25 cellular contexts compared by ENCODE assay signal in the genomic region with DNA sequence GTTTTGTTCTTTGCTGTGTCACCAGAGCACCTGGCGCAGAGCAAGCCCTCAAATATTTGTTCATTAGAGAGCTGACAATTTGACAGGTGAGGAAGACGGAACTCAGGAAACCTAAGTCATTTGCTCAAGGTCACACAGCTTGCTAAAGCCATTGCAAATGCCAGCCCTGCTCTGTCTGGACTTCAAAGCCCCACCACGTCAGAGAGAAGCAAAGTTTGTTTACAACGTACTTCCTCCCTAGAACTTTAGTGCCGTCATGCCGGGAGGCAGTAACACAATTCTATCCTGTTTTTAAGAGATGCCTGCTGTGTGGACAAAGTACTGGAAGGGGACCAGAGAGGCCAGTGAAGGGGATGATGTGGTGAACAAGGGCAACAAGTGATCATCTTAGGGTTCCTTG.
DNase-seq lines count a peak whose midpoint lies in the region; ATAC-seq and TF ChIP-seq lines count a peak whose summit lies in the region.
"Had no signal": no experiment of that assay in that cellular context is flagged by ENCODE, and none has a peak within 500 bp of the region (broad histone marks: within the 10 kb centered on the region; RNA-seq: fewer than 3 reads in every experiment).

No MANE protein-coding gene starts in this region.

- H3K27me3 ChIP-seq in left lung: peaks cover 0 to 29% of the 10 kb centered on the region in 2 donors
- H3K27me3 ChIP-seq in osteoblast (ENCODE audit: insufficient read depth, low read length): peaks cover 67% of the 10 kb centered on the region
- H3K27me3 ChIP-seq in breast epithelium: no peaks in the 10 kb centered on the region
- H3K27me3 ChIP-seq: colonic mucosa had no signal

- H3K27ac ChIP-seq in left lung: peak overlapping the region in 1 of 2 donors; percentile 57
- H3K27ac ChIP-seq in osteoblast (ENCODE audit: low read depth, low read length): no peak overlapping the region
- no peak overlapping the region for H3K27ac ChIP-seq in breast epithelium
- H3K27ac ChIP-seq: 22Rv1, colonic mucosa, HL-60, neural progenitor cell, prostate gland, suprapubic skin had no signal

- ATAC-seq in left lung: peak; percentile 1
- ATAC-seq: activated naive CD8-positive, alpha-beta T cell treated with anti-CD3 and anti-CD28 coated beads, Interleukin-2, amount 50 U/mL, for 24 hours; Right ventricle myocardium inferior had no signal

- H3K4me3 Mint-ChIP-seq in type B pancreatic cell: peak overlapping the region; percentile 77
- H3K4me3 Mint-ChIP-seq: activated CD4-positive, alpha-beta memory T cell treated with anti-CD3 and anti-CD28 coated beads for 36 hours; activated naive CD8-positive, alpha-beta T cell treated with anti-CD3 and anti-CD28 coated beads, Interleukin-2, amount 50 U/mL, for 24 hours; neural progenitor cell had no signal

- H3K79me2 ChIP-seq in osteoblast (ENCODE audit: insufficient read depth, low read length): no peaks in the 10 kb centered on the region

- DNase-seq in DMS53 (lab: John Stamatoyannopoulos, UW) (peak; percentile 58), DMS53 treated with DMSO at 0.1 percent for 48 hours (lab: John Stamatoyannopoulos, UW; ENCODE audit: unreplicated experiment) (no peak), SHP77 treated with DMSO at 0.1 percent for 48 hours (lab: John Stamatoyannopoulos, UW) (peak; percentile 11), left lung (no peak), type B pancreatic cell (ENCODE audit: extremely low spot score, unreplicated experiment) (no peak), osteoblast (ENCODE audit: insufficient read length, low spot score, missing footprints) (no peak), NCI-H524 (lab: John Stamatoyannopoulos, UW) (no peak), breast epithelium (ENCODE audit: low spot score in 2 of 2) (no peak)
- DNase-seq: activated CD4-positive, alpha-beta memory T cell treated with anti-CD3 and anti-CD28 coated beads for 36 hours; activated effector memory CD4-positive, alpha-beta T cell treated with anti-CD3 and anti-CD28 coated beads, Interleukin-2, amount 50 U/mL, for 16 hours; activated naive CD8-positive, alpha-beta T cell treated with anti-CD3 and anti-CD28 coated beads, Interleukin-2, amount 50 U/mL, for 24 hours; activated T-cell treated with anti-CD3 and anti-CD28 coated beads for 4 hours; colonic mucosa; DMS79; NCI-H1105 treated with DMSO at 0.1 percent for 48 hours; NCI-H2171; NCI-H82; OCI-M1; T-helper 9 cell had no signal

- H3K36me3 ChIP-seq in left lung (no peaks in the 10 kb centered on the region), osteoblast (ENCODE audit: insufficient read depth, low read length) (no peaks in the 10 kb centered on the region), breast epithelium (no peaks in the 10 kb centered on the region)
- H3K36me3 ChIP-seq: colonic mucosa, neural progenitor cell, prostate gland, suprapubic skin had no signal

- TF ChIP-seq POLR2A in breast epithelium (IDR thresholded peaks at IDR 0.05): no peak

- TF ChIP-seq CTCF in left lung (IDR thresholded peaks at IDR 0.05) (no peak), type B pancreatic cell (conservative IDR thresholded peaks at IDR 0.05) (no peak), osteoblast (IDR thresholded peaks at IDR 0.05; ENCODE audit: extremely low read depth, low read depth, low read length) (no peak), breast epithelium (IDR thresholded peaks at IDR 0.05) (no peak)

- H2AFZ ChIP-seq in osteoblast (ENCODE audit: low read length): no peak overlapping the region
- H2AFZ ChIP-seq: neural progenitor cell had no signal

- H3K4me2 ChIP-seq in osteoblast (ENCODE audit: insufficient read depth, low read length): no peak overlapping the region
- H3K4me2 ChIP-seq: neural progenitor cell had no signal

- H3K4me3 ChIP-seq in left lung (no peak overlapping the region), osteoblast (ENCODE audit: insufficient read depth, low read length) (no peak overlapping the region), breast epithelium (no peak overlapping the region)
- H3K4me3 ChIP-seq: colonic mucosa, neural progenitor cell, prostate gland, suprapubic skin had no signal

- H3K9me3 ChIP-seq in left lung (no peaks in the 10 kb centered on the region), osteoblast (ENCODE audit: low read depth, low read length) (no peaks in the 10 kb centered on the region), breast epithelium (no peaks in the 10 kb centered on the region)
- H3K9me3 ChIP-seq: colonic mucosa, prostate gland, suprapubic skin had no signal

- intact Hi-C loops in left lung (cut with DNase I): no loop called here
- intact Hi-C loops in breast epithelium (cut with DNase I; ENCODE audit: low total_unique reads): no loop called here

- peak overlapping the region; percentile 44 for H3K27ac Mint-ChIP-seq in type B pancreatic cell
- H3K27ac Mint-ChIP-seq: activated CD4-positive, alpha-beta memory T cell treated with anti-CD3 and anti-CD28 coated beads for 36 hours; activated naive CD8-positive, alpha-beta T cell treated with anti-CD3 and anti-CD28 coated beads, Interleukin-2, amount 50 U/mL, for 24 hours; neural progenitor cell had no signal

- peaks cover 3% of the 10 kb centered on the region for H4K20me1 ChIP-seq in osteoblast (ENCODE audit: insufficient read depth, low read length)

- peaks cover 3% of the 10 kb centered on the region for H3K36me3 Mint-ChIP-seq in type B pancreatic cell
- H3K36me3 Mint-ChIP-seq: activated CD4-positive, alpha-beta memory T cell treated with anti-CD3 and anti-CD28 coated beads for 36 hours; neural progenitor cell had no signal

- peaks cover 70% of the 10 kb centered on the region for H3K4me1 Mint-ChIP-seq in type B pancreatic cell (ENCODE audit: unreplicated experiment)
- H3K4me1 Mint-ChIP-seq: activated naive CD8-positive, alpha-beta T cell treated with anti-CD3 and anti-CD28 coated beads, Interleukin-2, amount 50 U/mL, for 24 hours had no signal

- no peaks in the 10 kb centered on the region for H3K9me3 Mint-ChIP-seq in type B pancreatic cell
- H3K9me3 Mint-ChIP-seq: activated CD4-positive, alpha-beta memory T cell treated with anti-CD3 and anti-CD28 coated beads for 36 hours; neural progenitor cell had no signal

- peaks cover 54% of the 10 kb centered on the region for H3K27me3 Mint-ChIP-seq in type B pancreatic cell

- H3K4me1 ChIP-seq in left lung (peaks cover 11 to 56% of the 10 kb centered on the region in 2 donors), osteoblast (ENCODE audit: insufficient read depth, low read length) (peaks cover 10% of the 10 kb centered on the region), breast epithelium (peaks cover 0 to 14% of the 10 kb centered on the region in 2 donors)
- H3K4me1 ChIP-seq: colonic mucosa, prostate gland had no signal

Comparison
In these comparisons a context has a peak if more than half of its experiments do, and no peak if none do; other contexts are left out.
1. DNase-seq: peak in DMS53 (single experiment) and SHP77 treated with DMSO at 0.1 percent for 48 hours (single experiment); none in DMS53 treated with DMSO at 0.1 percent for 48 hours (single experiment), left lung (0 of 2), type B pancreatic cell (single experiment), osteoblast (single experiment), NCI-H524 (0 of 2) and breast epithelium (0 of 2).